Comparison of ENCODE assay signal across 1 cellular context in the genomic region with DNA sequence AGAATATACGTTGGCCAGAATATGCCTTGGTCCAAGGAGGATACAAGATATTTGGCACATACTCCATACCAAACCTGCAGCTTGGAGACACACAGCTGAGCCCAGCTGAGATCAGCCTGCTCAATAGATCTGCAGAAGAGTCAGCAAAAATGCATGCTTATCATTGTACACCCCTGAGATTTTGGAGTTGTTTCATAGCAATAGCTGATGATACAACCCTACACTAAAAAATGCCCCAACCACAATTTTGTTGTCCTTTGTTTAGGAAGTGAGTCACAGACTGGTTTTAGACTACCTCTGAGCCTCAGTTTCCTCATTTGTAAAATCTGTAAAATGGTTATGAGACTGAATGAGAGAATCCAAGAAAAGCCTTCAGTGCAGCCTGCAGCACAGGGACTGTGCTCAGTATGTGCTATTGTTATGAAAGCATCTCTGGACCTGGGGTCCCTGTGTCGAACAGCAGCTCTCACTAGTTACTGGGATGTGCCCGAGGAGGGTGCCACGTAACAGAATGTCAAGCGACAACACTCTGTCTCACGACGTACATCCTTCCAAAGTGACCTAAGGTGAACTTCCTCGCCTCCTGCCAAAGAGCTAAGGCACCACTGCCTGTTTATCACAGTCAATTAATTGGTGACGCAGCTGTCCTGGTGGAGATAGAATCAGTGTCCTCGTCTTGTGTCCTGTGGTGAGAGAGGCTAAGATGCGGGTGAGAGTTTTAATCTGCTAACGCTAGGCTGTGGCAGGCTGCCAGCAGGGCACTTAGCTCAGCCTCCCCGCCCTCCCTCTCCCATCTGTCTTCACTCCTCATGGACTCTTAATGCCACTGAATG.
TF ChIP-seq lines count a peak whose summit lies in the region.

No MANE protein-coding gene starts in this region.

TF ChIP-seq in HEK293, 187 proteins besides CTCF, POLR2A, EP300 and RAD21 (continued from another document and continues in another):
- TF ChIP-seq, protein P1, sequence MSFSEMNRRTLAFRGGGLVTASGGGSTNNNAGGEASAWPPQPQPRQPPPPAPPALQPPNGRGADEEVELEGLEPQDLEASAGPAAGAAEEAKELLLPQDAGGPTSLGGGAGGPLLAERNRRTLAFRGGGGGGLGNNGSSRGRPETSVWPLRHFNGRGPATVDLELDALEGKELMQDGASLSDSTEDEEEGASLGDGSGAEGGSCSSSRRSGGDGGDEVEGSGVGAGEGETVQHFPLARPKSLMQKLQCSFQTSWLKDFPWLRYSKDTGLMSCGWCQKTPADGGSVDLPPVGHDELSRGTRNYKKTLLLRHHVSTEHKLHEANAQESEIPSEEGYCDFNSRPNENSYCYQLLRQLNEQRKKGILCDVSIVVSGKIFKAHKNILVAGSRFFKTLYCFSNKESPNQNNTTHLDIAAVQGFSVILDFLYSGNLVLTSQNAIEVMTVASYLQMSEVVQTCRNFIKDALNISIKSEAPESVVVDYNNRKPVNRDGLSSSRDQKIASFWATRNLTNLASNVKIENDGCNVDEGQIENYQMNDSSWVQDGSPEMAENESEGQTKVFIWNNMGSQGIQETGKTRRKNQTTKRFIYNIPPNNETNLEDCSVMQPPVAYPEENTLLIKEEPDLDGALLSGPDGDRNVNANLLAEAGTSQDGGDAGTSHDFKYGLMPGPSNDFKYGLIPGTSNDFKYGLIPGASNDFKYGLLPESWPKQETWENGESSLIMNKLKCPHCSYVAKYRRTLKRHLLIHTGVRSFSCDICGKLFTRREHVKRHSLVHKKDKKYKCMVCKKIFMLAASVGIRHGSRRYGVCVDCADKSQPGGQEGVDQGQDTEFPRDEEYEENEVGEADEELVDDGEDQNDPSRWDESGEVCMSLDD (tag by site-specific recombination; IDR thresholded peaks at IDR 0.05), result no peak
- TF ChIP-seq ZFP3 (tag by site-specific recombination; IDR thresholded peaks at IDR 0.05; ENCODE audit: low read depth) (no peak), ZNF169 (tag by site-specific recombination; IDR thresholded peaks at IDR 0.05) (no peak), ZNF10 (tag by site-specific recombination; IDR thresholded peaks at IDR 0.05) (no peak), ZNF776 (tag by site-specific recombination; IDR thresholded peaks at IDR 0.05; ENCODE audit: borderline replicate concordance) (no peak), ZNF777 (tag by site-specific recombination; IDR thresholded peaks at IDR 0.05; ENCODE audit: borderline replicate concordance) (no peak), ZNF623 (tag by site-specific recombination; IDR thresholded peaks at IDR 0.05) (no peak; the same call in 1 of the 2 replicates), IKZF3 (tag by site-specific recombination; IDR thresholded peaks at IDR 0.05) (peak; percentile 77; the same call in 1 of the 2 replicates), ZBTB21 (tag by site-specific recombination; IDR thresholded peaks at IDR 0.05) (peak; percentile 85), ZNF155 (tag by site-specific recombination; IDR thresholded peaks at IDR 0.05) (no peak), ZNF544 (tag by site-specific recombination; IDR thresholded peaks at IDR 0.05) (no peak), ZNF510 (tag by site-specific recombination; IDR thresholded peaks at IDR 0.05; ENCODE audit: insufficient replicate concordance) (no peak), ZSCAN16 (tag by site-specific recombination; IDR thresholded peaks at IDR 0.05) (no peak), KLF1 (tag by site-specific recombination; IDR thresholded peaks at IDR 0.05) (peak; percentile 50), ZNF157 (tag by site-specific recombination; IDR thresholded peaks at IDR 0.05) (no peak), ZNF19 (tag by site-specific recombination; IDR thresholded peaks at IDR 0.05; ENCODE audit: low read depth) (no peak), ZNF677 (tag by site-specific recombination; IDR thresholded peaks at IDR 0.05) (no peak), KLF16 (tag by site-specific recombination; IDR thresholded peaks at IDR 0.05) (no peak; the same call in 1 of the 2 replicates), ZNF394 (tag by site-specific recombination; IDR thresholded peaks at IDR 0.05; ENCODE audit: borderline replicate concordance) (peak; percentile 30; the same call in 1 of the 2 replicates), SCRT1 (tag by site-specific recombination; IDR thresholded peaks at IDR 0.05; ENCODE audit: borderline replicate concordance) (no peak), ZNF791 (tag by site-specific recombination; IDR thresholded peaks at IDR 0.05) (no peak), ZFP69B (tag by site-specific recombination; IDR thresholded peaks at IDR 0.05) (0 out of 2 replicates have a peak, but pooled peaks have one; percentile 20), ZNF571 (tag by site-specific recombination; IDR thresholded peaks at IDR 0.05) (no peak), PRDM1 (tag by site-specific recombination; IDR thresholded peaks at IDR 0.05) (peak; percentile 80), ZSCAN30 (tag by site-specific recombination; IDR thresholded peaks at IDR 0.05) (peak; percentile 67), ZNF248 (tag by site-specific recombination; IDR thresholded peaks at IDR 0.05) (no peak), ZBTB7A (tag by site-specific recombination; IDR thresholded peaks at IDR 0.05; ENCODE audit: low read depth) (no peak), WT1 (tag by site-specific recombination; IDR thresholded peaks at IDR 0.05) (peak; percentile 93), ZNF391 (tag by site-specific recombination; IDR thresholded peaks at IDR 0.05; ENCODE audit: borderline replicate concordance, low read depth) (no peak), ZNF335 (tag by site-specific recombination; conservative IDR thresholded peaks at IDR 0.05) (peak; percentile 82), ZBTB20 (tag by site-specific recombination; IDR thresholded peaks at IDR 0.05) (no peak), ZNF660 (tag by site-specific recombination; IDR thresholded peaks at IDR 0.05) (peak; percentile 91)
- TF ChIP-seq, protein P2, sequence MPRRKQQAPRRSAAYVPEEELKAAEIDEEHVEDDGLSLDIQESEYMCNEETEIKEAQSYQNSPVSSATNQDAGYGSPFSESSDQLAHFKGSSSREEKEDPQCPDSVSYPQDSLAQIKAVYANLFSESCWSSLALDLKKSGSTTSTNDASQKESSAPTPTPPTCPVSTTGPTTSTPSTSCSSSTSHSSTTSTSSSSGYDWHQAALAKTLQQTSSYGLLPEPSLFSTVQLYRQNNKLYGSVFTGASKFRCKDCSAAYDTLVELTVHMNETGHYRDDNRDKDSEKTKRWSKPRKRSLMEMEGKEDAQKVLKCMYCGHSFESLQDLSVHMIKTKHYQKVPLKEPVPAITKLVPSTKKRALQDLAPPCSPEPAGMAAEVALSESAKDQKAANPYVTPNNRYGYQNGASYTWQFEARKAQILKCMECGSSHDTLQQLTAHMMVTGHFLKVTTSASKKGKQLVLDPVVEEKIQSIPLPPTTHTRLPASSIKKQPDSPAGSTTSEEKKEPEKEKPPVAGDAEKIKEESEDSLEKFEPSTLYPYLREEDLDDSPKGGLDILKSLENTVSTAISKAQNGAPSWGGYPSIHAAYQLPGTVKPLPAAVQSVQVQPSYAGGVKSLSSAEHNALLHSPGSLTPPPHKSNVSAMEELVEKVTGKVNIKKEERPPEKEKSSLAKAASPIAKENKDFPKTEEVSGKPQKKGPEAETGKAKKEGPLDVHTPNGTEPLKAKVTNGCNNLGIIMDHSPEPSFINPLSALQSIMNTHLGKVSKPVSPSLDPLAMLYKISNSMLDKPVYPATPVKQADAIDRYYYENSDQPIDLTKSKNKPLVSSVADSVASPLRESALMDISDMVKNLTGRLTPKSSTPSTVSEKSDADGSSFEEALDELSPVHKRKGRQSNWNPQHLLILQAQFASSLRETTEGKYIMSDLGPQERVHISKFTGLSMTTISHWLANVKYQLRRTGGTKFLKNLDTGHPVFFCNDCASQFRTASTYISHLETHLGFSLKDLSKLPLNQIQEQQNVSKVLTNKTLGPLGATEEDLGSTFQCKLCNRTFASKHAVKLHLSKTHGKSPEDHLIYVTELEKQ (tag by site-specific recombination; IDR thresholded peaks at IDR 0.05; ENCODE audit: borderline replicate concordance), result peak; percentile 42; the same call in 1 of the 2 replicates
- TF ChIP-seq, protein P3, sequence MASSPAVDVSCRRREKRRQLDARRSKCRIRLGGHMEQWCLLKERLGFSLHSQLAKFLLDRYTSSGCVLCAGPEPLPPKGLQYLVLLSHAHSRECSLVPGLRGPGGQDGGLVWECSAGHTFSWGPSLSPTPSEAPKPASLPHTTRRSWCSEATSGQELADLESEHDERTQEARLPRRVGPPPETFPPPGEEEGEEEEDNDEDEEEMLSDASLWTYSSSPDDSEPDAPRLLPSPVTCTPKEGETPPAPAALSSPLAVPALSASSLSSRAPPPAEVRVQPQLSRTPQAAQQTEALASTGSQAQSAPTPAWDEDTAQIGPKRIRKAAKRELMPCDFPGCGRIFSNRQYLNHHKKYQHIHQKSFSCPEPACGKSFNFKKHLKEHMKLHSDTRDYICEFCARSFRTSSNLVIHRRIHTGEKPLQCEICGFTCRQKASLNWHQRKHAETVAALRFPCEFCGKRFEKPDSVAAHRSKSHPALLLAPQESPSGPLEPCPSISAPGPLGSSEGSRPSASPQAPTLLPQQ (tag by site-specific recombination; IDR thresholded peaks at IDR 0.05), result no peak
- TF ChIP-seq, protein P4, sequence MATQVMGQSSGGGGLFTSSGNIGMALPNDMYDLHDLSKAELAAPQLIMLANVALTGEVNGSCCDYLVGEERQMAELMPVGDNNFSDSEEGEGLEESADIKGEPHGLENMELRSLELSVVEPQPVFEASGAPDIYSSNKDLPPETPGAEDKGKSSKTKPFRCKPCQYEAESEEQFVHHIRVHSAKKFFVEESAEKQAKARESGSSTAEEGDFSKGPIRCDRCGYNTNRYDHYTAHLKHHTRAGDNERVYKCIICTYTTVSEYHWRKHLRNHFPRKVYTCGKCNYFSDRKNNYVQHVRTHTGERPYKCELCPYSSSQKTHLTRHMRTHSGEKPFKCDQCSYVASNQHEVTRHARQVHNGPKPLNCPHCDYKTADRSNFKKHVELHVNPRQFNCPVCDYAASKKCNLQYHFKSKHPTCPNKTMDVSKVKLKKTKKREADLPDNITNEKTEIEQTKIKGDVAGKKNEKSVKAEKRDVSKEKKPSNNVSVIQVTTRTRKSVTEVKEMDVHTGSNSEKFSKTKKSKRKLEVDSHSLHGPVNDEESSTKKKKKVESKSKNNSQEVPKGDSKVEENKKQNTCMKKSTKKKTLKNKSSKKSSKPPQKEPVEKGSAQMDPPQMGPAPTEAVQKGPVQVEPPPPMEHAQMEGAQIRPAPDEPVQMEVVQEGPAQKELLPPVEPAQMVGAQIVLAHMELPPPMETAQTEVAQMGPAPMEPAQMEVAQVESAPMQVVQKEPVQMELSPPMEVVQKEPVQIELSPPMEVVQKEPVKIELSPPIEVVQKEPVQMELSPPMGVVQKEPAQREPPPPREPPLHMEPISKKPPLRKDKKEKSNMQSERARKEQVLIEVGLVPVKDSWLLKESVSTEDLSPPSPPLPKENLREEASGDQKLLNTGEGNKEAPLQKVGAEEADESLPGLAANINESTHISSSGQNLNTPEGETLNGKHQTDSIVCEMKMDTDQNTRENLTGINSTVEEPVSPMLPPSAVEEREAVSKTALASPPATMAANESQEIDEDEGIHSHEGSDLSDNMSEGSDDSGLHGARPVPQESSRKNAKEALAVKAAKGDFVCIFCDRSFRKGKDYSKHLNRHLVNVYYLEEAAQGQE (tag by site-specific recombination; IDR thresholded peaks at IDR 0.05), result no peak
- TF ChIP-seq, protein P5, sequence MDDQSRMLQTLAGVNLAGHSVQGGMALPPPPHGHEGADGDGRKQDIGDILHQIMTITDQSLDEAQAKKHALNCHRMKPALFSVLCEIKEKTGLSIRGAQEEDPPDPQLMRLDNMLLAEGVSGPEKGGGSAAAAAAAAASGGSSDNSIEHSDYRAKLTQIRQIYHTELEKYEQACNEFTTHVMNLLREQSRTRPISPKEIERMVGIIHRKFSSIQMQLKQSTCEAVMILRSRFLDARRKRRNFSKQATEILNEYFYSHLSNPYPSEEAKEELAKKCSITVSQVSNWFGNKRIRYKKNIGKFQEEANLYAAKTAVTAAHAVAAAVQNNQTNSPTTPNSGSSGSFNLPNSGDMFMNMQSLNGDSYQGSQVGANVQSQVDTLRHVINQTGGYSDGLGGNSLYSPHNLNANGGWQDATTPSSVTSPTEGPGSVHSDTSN (CRISPR knock-in tag; IDR thresholded peaks at IDR 0.05), result no peak
- TF ChIP-seq, protein P6, sequence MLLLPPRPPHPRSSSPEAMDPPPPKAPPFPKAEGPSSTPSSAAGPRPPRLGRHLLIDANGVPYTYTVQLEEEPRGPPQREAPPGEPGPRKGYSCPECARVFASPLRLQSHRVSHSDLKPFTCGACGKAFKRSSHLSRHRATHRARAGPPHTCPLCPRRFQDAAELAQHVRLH (tag by site-specific recombination; IDR thresholded peaks at IDR 0.05), result no peak
- TF ChIP-seq, protein P7, sequence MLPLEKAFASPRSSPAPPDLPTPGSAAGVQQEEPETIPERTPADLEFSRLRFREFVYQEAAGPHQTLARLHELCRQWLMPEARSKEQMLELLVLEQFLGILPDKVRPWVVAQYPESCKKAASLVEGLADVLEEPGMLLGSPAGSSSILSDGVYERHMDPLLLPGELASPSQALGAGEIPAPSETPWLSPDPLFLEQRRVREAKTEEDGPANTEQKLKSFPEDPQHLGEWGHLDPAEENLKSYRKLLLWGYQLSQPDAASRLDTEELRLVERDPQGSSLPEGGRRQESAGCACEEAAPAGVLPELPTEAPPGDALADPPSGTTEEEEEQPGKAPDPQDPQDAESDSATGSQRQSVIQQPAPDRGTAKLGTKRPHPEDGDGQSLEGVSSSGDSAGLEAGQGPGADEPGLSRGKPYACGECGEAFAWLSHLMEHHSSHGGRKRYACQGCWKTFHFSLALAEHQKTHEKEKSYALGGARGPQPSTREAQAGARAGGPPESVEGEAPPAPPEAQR (tag by site-specific recombination; IDR thresholded peaks at IDR 0.05), result no peak
- TF ChIP-seq, protein P8, sequence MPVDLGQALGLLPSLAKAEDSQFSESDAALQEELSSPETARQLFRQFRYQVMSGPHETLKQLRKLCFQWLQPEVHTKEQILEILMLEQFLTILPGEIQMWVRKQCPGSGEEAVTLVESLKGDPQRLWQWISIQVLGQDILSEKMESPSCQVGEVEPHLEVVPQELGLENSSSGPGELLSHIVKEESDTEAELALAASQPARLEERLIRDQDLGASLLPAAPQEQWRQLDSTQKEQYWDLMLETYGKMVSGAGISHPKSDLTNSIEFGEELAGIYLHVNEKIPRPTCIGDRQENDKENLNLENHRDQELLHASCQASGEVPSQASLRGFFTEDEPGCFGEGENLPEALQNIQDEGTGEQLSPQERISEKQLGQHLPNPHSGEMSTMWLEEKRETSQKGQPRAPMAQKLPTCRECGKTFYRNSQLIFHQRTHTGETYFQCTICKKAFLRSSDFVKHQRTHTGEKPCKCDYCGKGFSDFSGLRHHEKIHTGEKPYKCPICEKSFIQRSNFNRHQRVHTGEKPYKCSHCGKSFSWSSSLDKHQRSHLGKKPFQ (tag by site-specific recombination; IDR thresholded peaks at IDR 0.05), result peak; percentile 89
